10 cellular contexts compared by ENCODE assay signal in the genomic region with DNA sequence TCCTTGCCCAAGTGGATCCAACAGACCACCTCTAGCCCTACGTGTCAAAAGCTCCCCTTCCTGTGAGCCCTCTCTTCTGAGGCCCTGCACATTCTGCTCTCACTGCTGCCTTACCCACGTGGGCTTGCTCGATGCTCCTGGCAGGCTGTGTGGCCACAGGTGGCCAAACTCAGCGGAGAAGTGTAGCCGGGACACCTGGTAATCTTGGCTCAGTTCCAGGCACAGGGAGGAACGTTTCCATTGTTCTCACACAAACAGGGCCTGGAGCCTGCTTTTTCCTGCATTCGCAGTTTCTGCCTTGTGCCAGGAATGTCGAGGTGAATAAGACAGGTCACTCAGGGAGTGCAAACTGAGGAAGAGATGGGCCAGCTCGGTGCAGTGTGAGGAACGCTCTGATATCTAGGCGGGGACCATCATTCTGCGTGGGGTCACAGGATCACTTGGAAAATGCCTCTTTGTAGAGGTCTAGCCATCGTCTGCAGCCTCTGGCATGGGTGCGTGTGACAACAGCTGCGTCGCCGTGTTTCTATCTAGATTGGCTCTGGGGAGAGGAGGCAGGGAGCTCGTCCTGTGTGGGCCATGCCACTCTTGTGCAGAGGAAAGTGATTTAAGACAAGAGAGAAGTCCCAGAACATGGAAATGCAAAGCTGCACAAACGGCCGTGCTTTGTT.
DNase-seq lines count a peak whose midpoint lies in the region; ATAC-seq and TF ChIP-seq lines count a peak whose summit lies in the region.
"Had no signal": no experiment of that assay in that cellular context is flagged by ENCODE, and none has a peak within 500 bp of the region (broad histone marks: within the 10 kb centered on the region; RNA-seq: fewer than 3 reads in every experiment).

No MANE protein-coding gene starts in this region.

- no peak overlapping the region for H3K4me3 ChIP-seq in mammary epithelial cell (replicated peaks in 1 of 3; ENCODE audit: insufficient read depth in 1 of 3, low read depth in 2 of 3, low read length in 3 of 3)
- no peak overlapping the region for H3K4me3 ChIP-seq in hepatocyte
- H3K4me3 ChIP-seq: gastrocnemius medialis had no signal

- H3K4me1 Mint-ChIP-seq in MCF 10A (ENCODE audit: insufficient read depth, unreplicated experiment): peaks cover 16% of the 10 kb centered on the region
- peaks cover 4% of the 10 kb centered on the region for H3K4me1 Mint-ChIP-seq in activated T-helper 2 cell treated with anti-CD3 and anti-CD28 coated beads, Interferon-gamma antibody, Interleukin-2, Interleukin-4, amounts not matched to agents 10 μg/mL and 5 μg/mL and 100 μg/mL, durations not matched to agents 14 hours and 24 hours and 36 hours (ENCODE audit: low read depth)
- H3K4me1 Mint-ChIP-seq in natural killer cell treated with Interleukin-12 subunit alpha and Interleukin-12 subunit beta and Interleukin-15 and Interleukin-18, amount 100 ng/mL, for 72 hours (ENCODE audit: low read depth in 2 of 2): no peaks in the 10 kb centered on the region

- ATAC-seq in HG02870 (IDR thresholded peaks at IDR 0.05; ENCODE audit: unreplicated experiment): no peak
- ATAC-seq in GM19455 (IDR thresholded peaks at IDR 0.05; ENCODE audit: unreplicated experiment): no peak
- no peak for ATAC-seq in natural killer cell treated with Interleukin-12 subunit alpha and Interleukin-12 subunit beta and Interleukin-15 and Interleukin-18, amount 100 ng/mL, for 72 hours
- ATAC-seq: gastrocnemius medialis had no signal

- BruUV-seq in MCF 10A (replicated peaks; lab: Mats Ljungman, UMichigan) (no TSS peak), mammary epithelial cell (replicated peaks; lab: Mats Ljungman, UMichigan) (no TSS peak)

- TF ChIP-seq CTCF in MCF 10A (IDR thresholded peaks at IDR 0.05; ENCODE audit: unreplicated experiment) (no peak), mammary epithelial cell (conservative IDR thresholded peaks at IDR 0.05 in 1 of 2, IDR thresholded peaks at IDR 0.05 in 1 of 2; ENCODE audit: extremely low read depth in 1 of 2, insufficient read depth in 1 of 2, low read depth in 1 of 2, low read length in 2 of 2) (no peak), hepatocyte (IDR thresholded peaks at IDR 0.05; ENCODE audit: poor library complexity) (no peak)

- no peaks in the 10 kb centered on the region for H3K27me3 Mint-ChIP-seq in MCF 10A (ENCODE audit: insufficient read depth, unreplicated experiment)
- no peaks in the 10 kb centered on the region for H3K27me3 Mint-ChIP-seq in activated T-helper 2 cell treated with anti-CD3 and anti-CD28 coated beads, Interferon-gamma antibody, Interleukin-2, Interleukin-4, amounts not matched to agents 10 μg/mL and 5 μg/mL and 100 μg/mL, durations not matched to agents 14 hours and 24 hours and 36 hours (ENCODE audit: low read depth)
- no peaks in the 10 kb centered on the region for H3K27me3 Mint-ChIP-seq in natural killer cell treated with Interleukin-12 subunit alpha and Interleukin-12 subunit beta and Interleukin-15 and Interleukin-18, amount 100 ng/mL, for 72 hours

- DNase-seq in MCF 10A (ENCODE audit: unreplicated experiment) (peak; percentile 88), mammary epithelial cell (no peak), NCI-H774 (lab: John Stamatoyannopoulos, UW) (peak; percentile 94), hepatocyte (ENCODE audit: low spot score) (no peak)
- no peak for DNase-seq in activated T-helper 2 cell treated with anti-CD3 and anti-CD28 coated beads, Interferon-gamma antibody, Interleukin-2, Interleukin-4, amounts not matched to agents 10 μg/mL and 5 μg/mL and 100 μg/mL, durations not matched to agents 14 hours and 24 hours and 36 hours (ENCODE audit: low spot score)
- no peak for DNase-seq in natural killer cell treated with Interleukin-12 subunit alpha and Interleukin-12 subunit beta and Interleukin-15 and Interleukin-18, amount 100 ng/mL, for 72 hours (ENCODE audit: low spot score)
- DNase-seq: activated CD8-positive, alpha-beta memory T cell treated with anti-CD3 and anti-CD28 coated beads, Interleukin-2, amount 50 U/mL, for 4 hours; gastrocnemius medialis had no signal

- H3K4me3 Mint-ChIP-seq in MCF 10A (ENCODE audit: unreplicated experiment): no peak overlapping the region
- no peak overlapping the region for H3K4me3 Mint-ChIP-seq in activated T-helper 2 cell treated with anti-CD3 and anti-CD28 coated beads, Interferon-gamma antibody, Interleukin-2, Interleukin-4, amounts not matched to agents 10 μg/mL and 5 μg/mL and 100 μg/mL, durations not matched to agents 14 hours and 24 hours and 36 hours (ENCODE audit: low read depth)
- H3K4me3 Mint-ChIP-seq in natural killer cell treated with Interleukin-12 subunit alpha and Interleukin-12 subunit beta and Interleukin-15 and Interleukin-18, amount 100 ng/mL, for 72 hours: no peak overlapping the region

- in situ Hi-C loops in mammary epithelial cell (cut with MboI; ENCODE audit: low sequenced_read_pairs in 2 of 2): no loop called here

- no peak overlapping the region for H2AFZ ChIP-seq in mammary epithelial cell (ENCODE audit: low read depth, low read length)
- H2AFZ ChIP-seq in hepatocyte: no peak overlapping the region

- H3K9ac ChIP-seq in mammary epithelial cell (ENCODE audit: insufficient read depth, low read length): no peak overlapping the region

- H3K27ac Mint-ChIP-seq in MCF 10A (ENCODE audit: low read depth, unreplicated experiment): no peak overlapping the region
- no peak overlapping the region for H3K27ac Mint-ChIP-seq in activated T-helper 2 cell treated with anti-CD3 and anti-CD28 coated beads, Interferon-gamma antibody, Interleukin-2, Interleukin-4, amounts not matched to agents 10 μg/mL and 5 μg/mL and 100 μg/mL, durations not matched to agents 14 hours and 24 hours and 36 hours
- H3K27ac Mint-ChIP-seq in natural killer cell treated with Interleukin-12 subunit alpha and Interleukin-12 subunit beta and Interleukin-15 and Interleukin-18, amount 100 ng/mL, for 72 hours: no peak overlapping the region

- intact Hi-C loops in MCF 10A (cut with micrococcal nuclease): no loop called here
- intact Hi-C loops in mammary epithelial cell (cut with micrococcal nuclease): no loop called here
- intact Hi-C loops in activated T-helper 2 cell treated with anti-CD3 and anti-CD28 coated beads, Interferon-gamma antibody, Interleukin-2, Interleukin-4, amounts not matched to agents 10 μg/mL and 5 μg/mL and 100 μg/mL, durations not matched to agents 14 hours and 24 hours and 36 hours (cut with micrococcal nuclease): no loop called here

- H3K4me1 ChIP-seq in mammary epithelial cell (ENCODE audit: insufficient read depth, low read length) (no peaks in the 10 kb centered on the region), hepatocyte (ENCODE audit: insufficient read depth) (peaks cover 21% of the 10 kb centered on the region)

- no peaks in the 10 kb centered on the region for H3K9me3 Mint-ChIP-seq in MCF 10A (ENCODE audit: unreplicated experiment)
- H3K9me3 Mint-ChIP-seq in activated T-helper 2 cell treated with anti-CD3 and anti-CD28 coated beads, Interferon-gamma antibody, Interleukin-2, Interleukin-4, amounts not matched to agents 10 μg/mL and 5 μg/mL and 100 μg/mL, durations not matched to agents 14 hours and 24 hours and 36 hours: no peaks in the 10 kb centered on the region
- no peaks in the 10 kb centered on the region for H3K9me3 Mint-ChIP-seq in natural killer cell treated with Interleukin-12 subunit alpha and Interleukin-12 subunit beta and Interleukin-15 and Interleukin-18, amount 100 ng/mL, for 72 hours

- no peaks in the 10 kb centered on the region for H3K9me2 ChIP-seq in hepatocyte (replicated peaks; ENCODE audit: insufficient read depth)

- no peaks in the 10 kb centered on the region for H3K9me3 ChIP-seq in mammary epithelial cell (replicated peaks; ENCODE audit: insufficient read depth, low read length)
- no peaks in the 10 kb centered on the region for H3K9me3 ChIP-seq in hepatocyte (ENCODE audit: low read depth)
- H3K9me3 ChIP-seq: gastrocnemius medialis had no signal

- H3K27ac ChIP-seq in mammary epithelial cell (ENCODE audit: insufficient read depth, low read depth, low read length): no peak overlapping the region
- peak overlapping the region; percentile 82 for H3K27ac ChIP-seq in hepatocyte
- H3K27ac ChIP-seq: gastrocnemius medialis had no signal

- POLR2A ChIA-PET in MCF 10A (lab: Yijun Ruan, JAX): no interaction called here

- peaks cover 39% of the 10 kb centered on the region for H3K36me3 ChIP-seq in mammary epithelial cell (ENCODE audit: insufficient read depth, low read length)
- H3K36me3 ChIP-seq in hepatocyte (replicated peaks; ENCODE audit: insufficient read depth, low read depth): no peaks in the 10 kb centered on the region

- H3K79me2 ChIP-seq in mammary epithelial cell (ENCODE audit: insufficient read depth, low read length): no peaks in the 10 kb centered on the region
- H3K79me2 ChIP-seq in hepatocyte: no peaks in the 10 kb centered on the region

- WGBS in mammary epithelial cell (ENCODE audit: low coverage, missing lambda C conversion rate): 56% methylated on average over 18 of the region's 20 CpGs
- WGBS in hepatocyte (ENCODE audit: low lambda C conversion rate, missing lambda C conversion rate): 78% methylated on average over 20 of the region's 20 CpGs

- H4K20me1 ChIP-seq in mammary epithelial cell (ENCODE audit: insufficient read depth, low read length) (no peaks in the 10 kb centered on the region), hepatocyte (ENCODE audit: insufficient read depth, poor library complexity, severe bottlenecking) (no peaks in the 10 kb centered on the region)

- no peak overlapping the region for H3K4me2 ChIP-seq in mammary epithelial cell (ENCODE audit: insufficient read depth, low read depth, low read length)
- H3K4me2 ChIP-seq in hepatocyte: no peak overlapping the region

- CTCF ChIA-PET in MCF 10A (lab: Yijun Ruan, JAX) (interaction anchor here (0.5 to 2.5 kb wide), 8 partner anchors 12 to 712 kb away, joined by 3 to 9 read pairs (median 6); no protein-coding TSS in a partner anchor), mammary epithelial cell (lab: Charles Lee; ENCODE audit: low non-redundant PET) (no interaction called here)

- H3K27me3 ChIP-seq in mammary epithelial cell (ENCODE audit: insufficient read depth, low read length) (no peaks in the 10 kb centered on the region), hepatocyte (no peaks in the 10 kb centered on the region)
- H3K27me3 ChIP-seq: gastrocnemius medialis had no signal

- dilution Hi-C loops in mammary epithelial cell (cut with HindIII; ENCODE audit: low sequenced_read_pairs): no loop called here

- H3K36me3 Mint-ChIP-seq in MCF 10A (ENCODE audit: insufficient read depth, unreplicated experiment): peaks cover 2% of the 10 kb centered on the region
- H3K36me3 Mint-ChIP-seq in activated T-helper 2 cell treated with anti-CD3 and anti-CD28 coated beads, Interferon-gamma antibody, Interleukin-2, Interleukin-4, amounts not matched to agents 10 μg/mL and 5 μg/mL and 100 μg/mL, durations not matched to agents 14 hours and 24 hours and 36 hours (ENCODE audit: low read depth): peaks cover 67% of the 10 kb centered on the region
- H3K36me3 Mint-ChIP-seq in natural killer cell treated with Interleukin-12 subunit alpha and Interleukin-12 subunit beta and Interleukin-15 and Interleukin-18, amount 100 ng/mL, for 72 hours: no peaks in the 10 kb centered on the region

Comparison
In these comparisons a context has a peak if more than half of its experiments do, and no peak if none do; other contexts are left out.
1. DNase-seq: peak in MCF 10A (single experiment) and NCI-H774 (single experiment); none in mammary epithelial cell (single experiment), hepatocyte (single experiment), activated T-helper 2 cell treated with anti-CD3 and anti-CD28 coated beads, Interferon-gamma antibody, Interleukin-2, Interleukin-4, amounts not matched to agents 10 μg/mL and 5 μg/mL and 100 μg/mL, durations not matched to agents 14 hours and 24 hours and 36 hours (single experiment) and natural killer cell treated with Interleukin-12 subunit alpha and Interleukin-12 subunit beta and Interleukin-15 and Interleukin-18, amount 100 ng/mL, for 72 hours (single experiment).